Comparison of ENCODE assay signal across 1 cellular context in the genomic region with DNA sequence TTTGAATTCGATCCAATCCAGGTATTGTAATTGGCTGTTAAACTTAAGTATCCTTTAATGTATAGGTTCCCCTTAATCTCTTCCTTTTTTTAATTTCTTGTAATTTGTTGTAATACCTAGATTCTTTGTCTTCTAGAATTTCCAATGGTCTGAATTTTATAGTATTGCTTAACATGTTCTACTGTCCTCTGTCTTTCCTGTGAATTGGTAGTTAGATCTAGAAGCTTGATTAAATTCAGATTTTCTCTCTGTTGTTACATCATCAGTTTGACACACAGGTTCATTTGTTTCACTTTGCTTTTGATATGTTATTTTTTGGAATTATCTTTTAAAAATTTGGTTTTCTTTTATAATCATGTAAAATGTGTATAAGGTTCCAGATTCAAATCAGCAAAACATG.
TF ChIP-seq lines count a peak whose summit lies in the region.

No MANE protein-coding gene starts in this region.

TF ChIP-seq in endothelial cell of umbilical vein, 7 proteins besides CTCF, POLR2A, EP300 and RAD21:
- TF ChIP-seq GATA2 (IDR thresholded peaks at IDR 0.05; ENCODE audit: insufficient read depth, insufficient read length, low read depth, low read length) = peak; percentile 16
- TF ChIP-seq MYC (IDR thresholded peaks at IDR 0.05; ENCODE audit: low read depth, low read length) = no peak
